8 cellular contexts compared by ENCODE assay signal in genomic region chr7:111741811-111742240, GRCh38.
DNase-seq lines count a peak whose midpoint lies in the region; ATAC-seq and TF ChIP-seq lines count a peak whose summit lies in the region.

No MANE protein-coding gene starts in this region.

- H3K27me3 ChIP-seq in GM23248 (replicated peaks; ENCODE audit: insufficient read depth) (no peaks in the 10 kb centered on the region), body of pancreas (no peaks in the 10 kb centered on the region)

- H3K36me3 Mint-ChIP-seq in activated T-helper 1 cell treated with anti-CD3 and anti-CD28 coated beads, Interleukin-12 subunit alpha, Interleukin-12 subunit beta, Interleukin-2, Interleukin-4 antibody, amounts not matched to agents 30 ng/mL and 10 ng/mL and 1 ng/mL, durations not matched to agents 14 hours and 24 hours and 36 hours (ENCODE audit: low read depth) = no peaks in the 10 kb centered on the region
- H3K36me3 Mint-ChIP-seq in immature natural killer cell = no peaks in the 10 kb centered on the region

- peak; percentile 74 for ATAC-seq in body of pancreas

- no peak overlapping the region for H3K4me3 Mint-ChIP-seq in activated T-helper 1 cell treated with anti-CD3 and anti-CD28 coated beads, Interleukin-12 subunit alpha, Interleukin-12 subunit beta, Interleukin-2, Interleukin-4 antibody, amounts not matched to agents 30 ng/mL and 10 ng/mL and 1 ng/mL, durations not matched to agents 14 hours and 24 hours and 36 hours
- H3K4me3 Mint-ChIP-seq in immature natural killer cell = no peak overlapping the region

- H3K27me3 Mint-ChIP-seq in activated T-helper 1 cell treated with anti-CD3 and anti-CD28 coated beads, Interleukin-12 subunit alpha, Interleukin-12 subunit beta, Interleukin-2, Interleukin-4 antibody, amounts not matched to agents 30 ng/mL and 10 ng/mL and 1 ng/mL, durations not matched to agents 14 hours and 24 hours and 36 hours (ENCODE audit: insufficient read depth) = no peaks in the 10 kb centered on the region
- H3K27me3 Mint-ChIP-seq in immature natural killer cell (ENCODE audit: low read depth in 3 of 3) = peaks cover 0 to 6% (median 1%) of the 10 kb centered on the region in 3 donors

- H3K4me1 ChIP-seq in GM23248 (ENCODE audit: insufficient read depth) = peaks cover 13% of the 10 kb centered on the region
- H3K4me1 ChIP-seq in body of pancreas = no peaks in the 10 kb centered on the region

- no peak overlapping the region for H3K4me2 ChIP-seq in GM23248 (ENCODE audit: unreplicated experiment)

- H3K27ac Mint-ChIP-seq in activated T-helper 1 cell treated with anti-CD3 and anti-CD28 coated beads, Interleukin-12 subunit alpha, Interleukin-12 subunit beta, Interleukin-2, Interleukin-4 antibody, amounts not matched to agents 30 ng/mL and 10 ng/mL and 1 ng/mL, durations not matched to agents 14 hours and 24 hours and 36 hours = no peak overlapping the region
- no peak overlapping the region for H3K27ac Mint-ChIP-seq in immature natural killer cell

- no peaks in the 10 kb centered on the region for H3K9me2 ChIP-seq in GM23248 (ENCODE audit: insufficient read depth)

- WGBS in GM23248 (ENCODE audit: low coverage in 1 of 2, low lambda C conversion rate in 2 of 2, missing lambda C conversion rate in 2 of 2), 2 experiments = 38 to 41% methylated on average over 8 of the region's 8 CpGs
- 24 to 38% methylated on average over 8 of the region's 8 CpGs for WGBS in body of pancreas, 2 donors

- H3K27ac ChIP-seq in GM23248 (no peak overlapping the region), body of pancreas (no peak overlapping the region)

- no peaks in the 10 kb centered on the region for H3K4me1 Mint-ChIP-seq in activated T-helper 1 cell treated with anti-CD3 and anti-CD28 coated beads, Interleukin-12 subunit alpha, Interleukin-12 subunit beta, Interleukin-2, Interleukin-4 antibody, amounts not matched to agents 30 ng/mL and 10 ng/mL and 1 ng/mL, durations not matched to agents 14 hours and 24 hours and 36 hours (ENCODE audit: low read depth)
- H3K4me1 Mint-ChIP-seq in immature natural killer cell = no peaks in the 10 kb centered on the region

- H2AFZ ChIP-seq in GM23248 = no peak overlapping the region

- H3K4me3 ChIP-seq in GM23248 (no peak overlapping the region), body of pancreas (no peak overlapping the region)

- no peaks in the 10 kb centered on the region for H3K36me3 ChIP-seq in GM23248 (ENCODE audit: low read depth)
- H3K36me3 ChIP-seq in body of pancreas (replicated peaks in 1 of 2; ENCODE audit: insufficient read depth in 1 of 2, low read depth in 2 of 2) = no peaks in the 10 kb centered on the region

- peaks cover 15% of the 10 kb centered on the region for H3F3A ChIP-seq in GM23248 (ENCODE audit: insufficient read depth)

- intact Hi-C loops in activated T-helper 1 cell treated with anti-CD3 and anti-CD28 coated beads, Interleukin-12 subunit alpha, Interleukin-12 subunit beta, Interleukin-2, Interleukin-4 antibody, amounts not matched to agents 30 ng/mL and 10 ng/mL and 1 ng/mL, durations not matched to agents 14 hours and 24 hours and 36 hours (cut with micrococcal nuclease) = loop anchor here (1.0 to 2.0 kb wide), 4 partner anchors 754 to 1679 kb away; no protein-coding TSS in a partner anchor
- intact Hi-C loops in body of pancreas (cut with DNase I) = loop anchor here (5.0 to 10.0 kb wide), 2 partner anchors 663 to 755 kb away; no protein-coding TSS in a partner anchor

- H3K9me3 ChIP-seq in GM23248 (ENCODE audit: low read depth) (no peaks in the 10 kb centered on the region), body of pancreas (no peaks in the 10 kb centered on the region)

- DNase-seq in activated T-helper 1 cell treated with Interleukin-2 at 50 U/mL for 16 hours (ENCODE audit: low read depth) (peak; percentile 3), GM23248 (peak; percentile 70), KBM-7 (peak; percentile 83), OCI-M1 (lab: John Stamatoyannopoulos, UW) (peak; percentile 70), body of pancreas (peak; percentile 49 to 77 (median 72)), immature natural killer cell (peak; percentile 7 to 33 (median 19))
- DNase-seq in activated T-helper 1 cell treated with anti-CD3 and anti-CD28 coated beads, Interleukin-12 subunit alpha, Interleukin-12 subunit beta, Interleukin-2, Interleukin-4 antibody, amounts not matched to agents 30 ng/mL and 10 ng/mL and 1 ng/mL, durations not matched to agents 14 hours and 24 hours and 36 hours (ENCODE audit: low spot score) = no peak
- peak; percentile 11 to 14 for DNase-seq in stimulated activated CD4-positive, alpha-beta T cell treated with anti-CD3 and anti-CD28 coated beads, Interleukin-2, amount 100 ng/mL, for 48 hours

- no peaks in the 10 kb centered on the region for H3K9me3 Mint-ChIP-seq in activated T-helper 1 cell treated with anti-CD3 and anti-CD28 coated beads, Interleukin-12 subunit alpha, Interleukin-12 subunit beta, Interleukin-2, Interleukin-4 antibody, amounts not matched to agents 30 ng/mL and 10 ng/mL and 1 ng/mL, durations not matched to agents 14 hours and 24 hours and 36 hours
- no peaks in the 10 kb centered on the region for H3K9me3 Mint-ChIP-seq in immature natural killer cell

- no peaks in the 10 kb centered on the region for H3K79me2 ChIP-seq in GM23248 (ENCODE audit: insufficient read depth)

- TF ChIP-seq POLR2A in body of pancreas (IDR thresholded peaks at IDR 0.05) = no peak

- no peaks in the 10 kb centered on the region for H4K20me1 ChIP-seq in GM23248 (ENCODE audit: insufficient read depth)

- H3K9ac ChIP-seq in GM23248 = no peak overlapping the region

- TF ChIP-seq CTCF in body of pancreas (IDR thresholded peaks at IDR 0.05) = peak; percentile 34 to 82 (median 69)

- in situ Hi-C loops in GM23248 (cut with MboI) = loop anchor here (25.0 kb wide), 1 partner anchor 405 kb away; no protein-coding TSS in a partner anchor
- in situ Hi-C loops in KBM-7 (cut with MboI; ENCODE audit: low pct_unique_long_range_greater_than_20kb, low sequenced_read_pairs) = no loop called here
